ENCODE assay signal across 22 cellular contexts in genomic region chr17:62140836-62141235, GRCh38.
A peak's percentile ranks its signal among the peaks of the same experiment; 100 is the strongest.
DNase-seq lines count a peak whose midpoint lies in the region; ATAC-seq, FAIRE-seq and TF ChIP-seq lines count a peak whose summit lies in the region.
"Had no signal": no experiment of that assay in that cellular context is flagged by ENCODE, and none has a peak within 500 bp of the region (broad histone marks: within the 10 kb centered on the region; RNA-seq: fewer than 3 reads in every experiment).

No MANE protein-coding gene starts in this region.

- H3K4me1 ChIP-seq in duodenal mucosa (ENCODE audit: control insufficient read depth in 1 of 2, insufficient read depth in 2 of 2, low read length in 2 of 2) = peaks cover 5 to 7% of the 10 kb centered on the region in 2 donors
- peaks cover 0 to 2% of the 10 kb centered on the region in 2 donors for H3K4me1 ChIP-seq in neuronal stem cell (ENCODE audit: control insufficient read depth in 2 of 2, insufficient read depth in 1 of 2, low read depth in 1 of 2, low read length in 2 of 2)
- H3K4me1 ChIP-seq in osteoblast (ENCODE audit: insufficient read depth, low read length) = no peaks in the 10 kb centered on the region

- peak overlapping the region; percentile 10 for H2BK12ac ChIP-seq in neuronal stem cell (ENCODE audit: low read length)

- H3K9ac ChIP-seq in duodenal mucosa (ENCODE audit: low read depth in 1 of 2, low read length in 2 of 2) (no peak overlapping the region), neuronal stem cell (ENCODE audit: low read depth, low read length, poor library complexity) (no peak overlapping the region)
- H3K9ac ChIP-seq: neural progenitor cell had no signal

- H3K4me2 ChIP-seq in neuronal stem cell (ENCODE audit: insufficient read depth, low read length, poor library complexity, severe bottlenecking) (no peak overlapping the region), osteoblast (ENCODE audit: insufficient read depth, low read length) (no peak overlapping the region)
- H3K4me2 ChIP-seq: neural progenitor cell had no signal

- H2AK5ac ChIP-seq in neuronal stem cell (ENCODE audit: low read depth, low read length) = peak overlapping the region; percentile 68

- H2AFZ ChIP-seq in neuronal stem cell (ENCODE audit: low read length) (peak overlapping the region; percentile 61), osteoblast (ENCODE audit: low read length) (no peak overlapping the region)
- H2AFZ ChIP-seq: neural progenitor cell had no signal

- H3K27me3 ChIP-seq in duodenal mucosa (ENCODE audit: control insufficient read depth in 1 of 2, insufficient read depth in 2 of 2, low read length in 2 of 2) (no peaks in the 10 kb centered on the region), neuronal stem cell (ENCODE audit: control insufficient read depth in 3 of 3, insufficient read depth in 3 of 3, low read depth in 1 of 3, low read length in 3 of 3) (no peaks in the 10 kb centered on the region), osteoblast (ENCODE audit: insufficient read depth, low read length) (peaks cover 18% of the 10 kb centered on the region)
- H3K27me3 ChIP-seq: neural progenitor cell had no signal

- no peaks in the 10 kb centered on the region for H3K79me1 ChIP-seq in neuronal stem cell (ENCODE audit: low read depth, low read length)

- H2BK15ac ChIP-seq in neuronal stem cell (ENCODE audit: low read length) = no peak overlapping the region

- peak; percentile 75 for DNase-seq in DMS53 (lab: John Stamatoyannopoulos, UW)
- peak; percentile 86 for DNase-seq in OCI-M1 (lab: John Stamatoyannopoulos, UW)
- DNase-seq in neuronal stem cell (ENCODE audit: low spot score) = no peak
- DNase-seq in hypothalamus (lab: John Stamatoyannopoulos, UW) = no peak
- no peak for DNase-seq in frontal cortex (ENCODE audit: low spot score in 2 of 2)
- DNase-seq in osteoblast (ENCODE audit: insufficient read length, low spot score, missing footprints) = no peak
- DNase-seq: activated CD8-positive, alpha-beta T cell treated with anti-CD3 and anti-CD28 coated beads for 36 hours; activated T-cell treated with anti-CD3 and anti-CD28 coated beads, Interleukin-2, amount 50 U/mL, for 4 hours; CD8-positive, alpha-beta T cell; dorsolateral prefrontal cortex; heart left ventricle; islet precursor cell; MV-4-11; NCI-H2081; NCI-H69; stimulated activated CD4-positive, alpha-beta T cell treated with anti-CD3 and anti-CD28 coated beads, Interleukin-15, amount 100 ng/mL, for 24 hours; stimulated activated naive CD8-positive, alpha-beta T cell treated with anti-CD3 and anti-CD28 coated beads, Interleukin-15, Interleukin-2, amounts not matched to agents 100 U/mL and 50 U/mL, for 24 hours; T-cell had no signal

- H2BK120ac ChIP-seq in neuronal stem cell (ENCODE audit: low read depth, low read length) = no peak overlapping the region

- no peak overlapping the region for H3K4ac ChIP-seq in neuronal stem cell (ENCODE audit: low read length)

- no peak overlapping the region for H3K23ac ChIP-seq in neuronal stem cell (ENCODE audit: low read depth, low read length, poor library complexity)

- no peak overlapping the region for H3K18ac ChIP-seq in neuronal stem cell (ENCODE audit: low read length)

- H3K4me3 ChIP-seq in duodenal mucosa (ENCODE audit: low read depth in 1 of 2, low read length in 2 of 2) (no peak overlapping the region), neuronal stem cell (ENCODE audit: low read length in 2 of 2) (no peak overlapping the region), osteoblast (ENCODE audit: insufficient read depth, low read length) (no peak overlapping the region)
- H3K4me3 ChIP-seq: dorsolateral prefrontal cortex, esophagus muscularis mucosa, heart left ventricle, neural progenitor cell had no signal

- no peaks in the 10 kb centered on the region for H4K20me1 ChIP-seq in osteoblast (ENCODE audit: insufficient read depth, low read length)

- H2BK5ac ChIP-seq in neuronal stem cell (ENCODE audit: low read length) = peak overlapping the region; percentile 66

- H3K36me3 ChIP-seq in duodenal mucosa (ENCODE audit: control insufficient read depth in 1 of 2, insufficient read depth in 2 of 2, low read length in 2 of 2) (no peaks in the 10 kb centered on the region), neuronal stem cell (replicated peaks in 1 of 2; ENCODE audit: control insufficient read depth in 2 of 2, insufficient read depth in 2 of 2, low read length in 2 of 2) (no peaks in the 10 kb centered on the region), osteoblast (ENCODE audit: insufficient read depth, low read length) (no peaks in the 10 kb centered on the region)
- H3K36me3 ChIP-seq: esophagus muscularis mucosa, heart left ventricle, neural progenitor cell had no signal

- WGBS in neuronal stem cell (ENCODE audit: extremely low coverage in 2 of 2, insufficient read length in 2 of 2, insufficient replicate concordance in 1 of 2), 2 donors = no CpG with 5 or more reads among the region's 14 CpGs

- no peak for FAIRE-seq in frontal cortex (lab: Jason Lieb, UNC)

- no peak for TF ChIP-seq CTCF in osteoblast (IDR thresholded peaks at IDR 0.05; ENCODE audit: extremely low read depth, low read depth, low read length)

- H3K14ac ChIP-seq in neuronal stem cell (ENCODE audit: low read length) = no peak overlapping the region

- H4K8ac ChIP-seq in neuronal stem cell (ENCODE audit: low read depth, low read length) = no peak overlapping the region

- no peaks in the 10 kb centered on the region for H3K9me3 ChIP-seq in duodenal mucosa (ENCODE audit: control insufficient read depth in 1 of 2, low read length in 2 of 2)
- no peaks in the 10 kb centered on the region for H3K9me3 ChIP-seq in neuronal stem cell (replicated peaks in 1 of 2; ENCODE audit: control insufficient read depth in 2 of 2, insufficient read depth in 1 of 2, low read depth in 1 of 2, low read length in 2 of 2)
- no peaks in the 10 kb centered on the region for H3K9me3 ChIP-seq in osteoblast (ENCODE audit: low read depth, low read length)
- H3K9me3 ChIP-seq: esophagus muscularis mucosa, heart left ventricle had no signal

- ATAC-seq in GM18909 (IDR thresholded peaks at IDR 0.05; ENCODE audit: poor library complexity, unreplicated experiment) = no peak
- ATAC-seq: activated CD8-positive, alpha-beta T cell treated with anti-CD3 and anti-CD28 coated beads for 36 hours; activated T-cell treated with anti-CD3 and anti-CD28 coated beads, Interleukin-2, amount 50 U/mL, for 4 hours; CD8-positive, alpha-beta T cell; heart left ventricle; stimulated activated naive CD8-positive, alpha-beta T cell treated with anti-CD3 and anti-CD28 coated beads, Interleukin-15, Interleukin-2, amounts not matched to agents 100 U/mL and 50 U/mL, for 24 hours; T-cell had no signal

- H3K27ac ChIP-seq in duodenal mucosa (ENCODE audit: low read depth, low read length) (peak overlapping the region; percentile 36), neuronal stem cell (replicated peaks; ENCODE audit: low read length) (no peak overlapping the region), osteoblast (ENCODE audit: low read depth, low read length) (no peak overlapping the region)
- H3K27ac ChIP-seq: dorsolateral prefrontal cortex, esophagus muscularis mucosa, heart left ventricle, neural progenitor cell had no signal

- H4K91ac ChIP-seq in neuronal stem cell (ENCODE audit: low read depth, low read length, poor library complexity) = no peak overlapping the region

- no peaks in the 10 kb centered on the region for H3K79me2 ChIP-seq in osteoblast (ENCODE audit: insufficient read depth, low read length)

Comparison
In these comparisons a context has a peak if more than half of its experiments do, and no peak if none do; other contexts are left out.
1. DNase-seq: peak in DMS53 (single experiment) and OCI-M1 (single experiment); none in neuronal stem cell (single experiment), hypothalamus (0 of 51), frontal cortex (0 of 2) and osteoblast (single experiment).